ENCODE assay signal across 1 cellular context in genomic region chr12:7142057-7142644, GRCh38.
TF ChIP-seq lines count a peak whose summit lies in the region.

No MANE protein-coding gene starts in this region.

TF ChIP-seq in GM12878, 131 proteins besides CTCF, POLR2A, EP300 and RAD21:
- TF ChIP-seq PRDM15 (CRISPR knock-in tag; IDR thresholded peaks at IDR 0.05) (no peak), SMC3 (IDR thresholded peaks at IDR 0.05; ENCODE audit: borderline replicate concordance, low read length) (peak; percentile 39; the same call in 1 of the 2 replicates), FOS (IDR thresholded peaks at IDR 0.05; ENCODE audit: borderline replicate concordance, extremely low read depth, insufficient read length) (no peak), SMAD5 (IDR thresholded peaks at IDR 0.05; ENCODE audit: low read depth) (no peak), CUX1 (IDR thresholded peaks at IDR 0.05; ENCODE audit: insufficient replicate concordance, low read depth, low read length) (no peak)
